ENCODE assay signal across 17 cellular contexts in genomic region chr15:42405876-42406482, GRCh38. TPM values are rescaled to one million over a fixed set of nuclear protein-coding genes. Genes with fewer than 3 reads are reported as not detected.
DNase-seq lines count a peak whose midpoint lies in the region; ATAC-seq and TF ChIP-seq lines count a peak whose summit lies in the region.
"Had no signal": no experiment of that assay in that cellular context is flagged by ENCODE, and none has a peak within 500 bp of the region (broad histone marks: within the 10 kb centered on the region; RNA-seq: fewer than 3 reads in every experiment).

No MANE protein-coding gene starts in this region.

- H3K36me3 Mint-ChIP-seq in T-helper 17 cell (ENCODE audit: low read depth), result peaks cover 10% of the 10 kb centered on the region
- H3K36me3 Mint-ChIP-seq in CD4-positive, alpha-beta memory T cell, result peaks cover 17 to 31% of the 10 kb centered on the region in 2 donors
- peaks cover 2% of the 10 kb centered on the region for H3K36me3 Mint-ChIP-seq in T-helper 2 cell treated with Interferon-gamma antibody and Interleukin-4, amounts not matched to agents 5 μg/mL and 100 μg/mL, for 36 hours (ENCODE audit: low read depth)

- H3K27ac Mint-ChIP-seq in T-helper 17 cell, result peak overlapping the region; percentile 29
- H3K27ac Mint-ChIP-seq in CD4-positive, alpha-beta memory T cell, result no peak overlapping the region
- H3K27ac Mint-ChIP-seq in T-helper 2 cell treated with Interferon-gamma antibody and Interleukin-4, amounts not matched to agents 5 μg/mL and 100 μg/mL, for 36 hours, result no peak overlapping the region

- H3K27me3 Mint-ChIP-seq in T-helper 17 cell, result no peaks in the 10 kb centered on the region
- H3K27me3 Mint-ChIP-seq in CD4-positive, alpha-beta memory T cell, result no peaks in the 10 kb centered on the region
- no peaks in the 10 kb centered on the region for H3K27me3 Mint-ChIP-seq in T-helper 2 cell treated with Interferon-gamma antibody and Interleukin-4, amounts not matched to agents 5 μg/mL and 100 μg/mL, for 36 hours (ENCODE audit: low read depth)

- peaks cover 0 to 2% (median 0%) of the 10 kb centered on the region in 8 donors for H3K9me3 Mint-ChIP-seq in CD4-positive, alpha-beta memory T cell
- no peaks in the 10 kb centered on the region for H3K9me3 Mint-ChIP-seq in T-helper 2 cell treated with Interferon-gamma antibody and Interleukin-4, amounts not matched to agents 5 μg/mL and 100 μg/mL, for 36 hours

- CTCF ChIA-PET in CD4-positive, alpha-beta memory T cell (lab: Charles Lee; ENCODE audit: partially characterized antibody), result no interaction called here

- ATAC-seq in T-helper 17 cell, result no peak
- ATAC-seq in psoas muscle, result no peak
- ATAC-seq: A549, K562 had no signal

- no peaks in the 10 kb centered on the region for H3K9me3 ChIP-seq in T-helper 17 cell (ENCODE audit: control insufficient read depth, low read length, poor library complexity, severe bottlenecking)
- H3K9me3 ChIP-seq in psoas muscle, result no peaks in the 10 kb centered on the region
- no peaks in the 10 kb centered on the region for H3K9me3 ChIP-seq in CD4-positive, alpha-beta memory T cell (ENCODE audit: control insufficient read depth in 1 of 2, low read length in 2 of 2)
- H3K9me3 ChIP-seq: A549 had no signal

- H3K27ac ChIP-seq in dorsolateral prefrontal cortex (peak overlapping the region; percentile 40 to 100 (median 96)), layer of hippocampus (ENCODE audit: low read depth, low read length) (peak overlapping the region; percentile 70), psoas muscle (peak overlapping the region; percentile 23)
- no peak overlapping the region for H3K27ac ChIP-seq in CD4-positive, alpha-beta memory T cell (ENCODE audit: low read depth, low read length)
- H3K27ac ChIP-seq: A549, PC-9 had no signal

- intact Hi-C loops in dorsolateral prefrontal cortex (cut with DNase I), result loop anchor here (5.0 to 10.0 kb wide), 3 partner anchors 66 to 341 kb away; partner anchors contain the start of genes GANC (in 1 of the 2) and TMEM87A (in 1 of the 2)
- intact Hi-C loops in psoas muscle (cut with DNase I), result no loop called here
- intact Hi-C loops in CD4-positive, alpha-beta memory T cell (cut with micrococcal nuclease), result no loop called here

- H3K27me3 ChIP-seq in dorsolateral prefrontal cortex, result no peaks in the 10 kb centered on the region
- H3K27me3 ChIP-seq in layer of hippocampus (ENCODE audit: control insufficient read depth, insufficient read depth, low read length), result no peaks in the 10 kb centered on the region
- no peaks in the 10 kb centered on the region for H3K27me3 ChIP-seq in psoas muscle (ENCODE audit: insufficient read depth in 3 of 3, low read length in 2 of 3)
- H3K27me3 ChIP-seq in CD4-positive, alpha-beta memory T cell (ENCODE audit: insufficient read depth, low read length), result no peaks in the 10 kb centered on the region

- peaks cover 6% of the 10 kb centered on the region for H3K4me1 Mint-ChIP-seq in T-helper 17 cell
- H3K4me1 Mint-ChIP-seq in CD4-positive, alpha-beta memory T cell, result peaks cover 0 to 4% (median 1%) of the 10 kb centered on the region in 4 donors
- peaks cover 3% of the 10 kb centered on the region for H3K4me1 Mint-ChIP-seq in T-helper 2 cell treated with Interferon-gamma antibody and Interleukin-4, amounts not matched to agents 5 μg/mL and 100 μg/mL, for 36 hours (ENCODE audit: low read depth)

- H3K4me3 ChIP-seq in dorsolateral prefrontal cortex, result peak overlapping the region; percentile 1 to 80 (median 55)
- no peak overlapping the region for H3K4me3 ChIP-seq in psoas muscle
- no peak overlapping the region for H3K4me3 ChIP-seq in CD4-positive, alpha-beta memory T cell (ENCODE audit: low read length in 2 of 2)
- H3K4me3 ChIP-seq: A549, K562, PC-9 had no signal

- peaks cover 12% of the 10 kb centered on the region for H3K4me1 ChIP-seq in psoas muscle
- no peaks in the 10 kb centered on the region for H3K4me1 ChIP-seq in CD4-positive, alpha-beta memory T cell (ENCODE audit: insufficient read depth, low read length)
- H3K4me1 ChIP-seq: A549 had no signal

- peaks cover 1 to 94% of the 10 kb centered on the region in 2 donors for H3K36me3 ChIP-seq in psoas muscle (ENCODE audit: insufficient read depth in 1 of 2, low read depth in 1 of 2)
- no peaks in the 10 kb centered on the region for H3K36me3 ChIP-seq in CD4-positive, alpha-beta memory T cell (ENCODE audit: insufficient read depth, low read length)

- WGBS in psoas muscle, 3 donors, result 47 to 60% (median 54%) methylated on average over 5 of the region's 5 CpGs

- TF ChIP-seq CTCF in dorsolateral prefrontal cortex (IDR thresholded peaks at IDR 0.05 in 54 of 56, conservative IDR thresholded peaks at IDR 0.05 in 2 of 56; ENCODE audit: low read depth in 1 of 56, partially characterized antibody in 56 of 56) (no peak), psoas muscle (IDR thresholded peaks at IDR 0.05) (no peak)

- POLR2A ChIA-PET in CD4-positive, alpha-beta memory T cell (lab: Charles Lee; ENCODE audit: partially characterized antibody), result no interaction called here

- DNase-seq in T-helper 17 cell, result no peak
- peak in 1 of 10 donors; percentile 20 for DNase-seq in dorsolateral prefrontal cortex
- no peak for DNase-seq in psoas muscle
- no peak for DNase-seq in CD4-positive, alpha-beta memory T cell
- DNase-seq in T-helper 2 cell treated with Interferon-gamma antibody and Interleukin-4, amounts not matched to agents 5 μg/mL and 100 μg/mL, for 36 hours (ENCODE audit: low spot score), result no peak
- DNase-seq in cortex of kidney (lab: John Stamatoyannopoulos, UW), result no peak
- no peak for DNase-seq in NOMO-1 treated with dmso at 0.1 percent for 144 hours (lab: John Stamatoyannopoulos, UW; ENCODE audit: unreplicated experiment)
- DNase-seq: Calu3, DMS79 treated with DMSO at 0.1 percent for 48 hours, NCI-H1092 treated with DMSO at 0.1 percent for 48 hours, NCI-H1694, NCI-H446, NCI-H748 treated with DMSO at 0.1 percent for 48 hours, PC-9 had no signal

- no peak overlapping the region for H3K4me3 Mint-ChIP-seq in T-helper 17 cell
- H3K4me3 Mint-ChIP-seq in CD4-positive, alpha-beta memory T cell, result no peak overlapping the region
- no peak overlapping the region for H3K4me3 Mint-ChIP-seq in T-helper 2 cell treated with Interferon-gamma antibody and Interleukin-4, amounts not matched to agents 5 μg/mL and 100 μg/mL, for 36 hours

RNA-seq across cellular contexts. Expression of gene CAPN3, which starts 46.7 kb away (rescaled TPM):
- total RNA-seq in T-helper 17 cell, result 10 to 100 TPM; 10.6 to 11.6 TPM
- 100 to 1,000 TPM in 52 of 120 experiments, 10 to 100 TPM in 68; 15.4 to 472 (median 94.6) TPM for total RNA-seq in dorsolateral prefrontal cortex
- total RNA-seq in psoas muscle, result 100 to 1,000 TPM; 216 to 413 (median 266) TPM
- polyA plus RNA-seq in psoas muscle, result 100 to 1,000 TPM; 114 to 214 (median 154) TPM
- 10 to 100 TPM; 20.1 to 25.0 TPM for total RNA-seq in CD4-positive, alpha-beta memory T cell
- 1 to 10 TPM; 1.0 to 1.2 TPM for polyA plus RNA-seq in CD4-positive, alpha-beta memory T cell

Comparison
In these comparisons a context has a peak if more than half of its experiments do, and no peak if none do; other contexts are left out.
1. H3K4me3 ChIP-seq: peak in dorsolateral prefrontal cortex (59 of 59); none in psoas muscle (single experiment) and CD4-positive, alpha-beta memory T cell (0 of 2).
2. intact Hi-C loops: an anchor here in dorsolateral prefrontal cortex (5.0 to 10.0 kb wide); none called in psoas muscle and CD4-positive, alpha-beta memory T cell.